In genomic region chr3:46976326-46977190, GRCh38 we compare ENCODE assay signal across 7 cellular contexts.
DNase-seq lines count a peak whose midpoint lies in the region; ATAC-seq, FAIRE-seq and TF ChIP-seq lines count a peak whose summit lies in the region.

Gene CCDC12, minus strand, starts transcription at chr3:46976745. Its CDS starts 13 bp downstream, at chr3:46976732.

- DNase-seq in GM18507 (ENCODE audit: extremely low spot score, insufficient read length, low read depth) (peak; percentile 95), NCI-H2081 (lab: John Stamatoyannopoulos, UW) (peak; percentile 88 to 93), T1000 (lab: John Stamatoyannopoulos, UW) (peak; percentile 97), astrocyte of the spinal cord (ENCODE audit: low read depth, low spot score) (peak; percentile 99), hypothalamus (lab: John Stamatoyannopoulos, UW) (peak; percentile 85 to 99 (median 96)), retinal pigment epithelial cell (ENCODE audit: low read depth) (peak; percentile 97)

- TF ChIP-seq CTCF in astrocyte of the spinal cord (IDR thresholded peaks at IDR 0.05; ENCODE audit: low read depth, low read length) (no peak), retinal pigment epithelial cell (conservative IDR thresholded peaks at IDR 0.05; ENCODE audit: low read depth, low read length) (no peak)

- ATAC-seq in HG02981 (IDR thresholded peaks at IDR 0.05; ENCODE audit: unreplicated experiment): peak; percentile 67

- in situ Hi-C loops in astrocyte of the spinal cord (cut with HindIII; ENCODE audit: low sequenced_read_pairs): no loop called here

- peak within 1 kb of the TSS; percentile 96 for H3K4me3 ChIP-seq in astrocyte of the spinal cord (ENCODE audit: low read depth, low read length)
- H3K4me3 ChIP-seq in retinal pigment epithelial cell (ENCODE audit: low read length): peak within 1 kb of the TSS; percentile 93

- peak; percentile 97 for FAIRE-seq in GM18507 (lab: Jason Lieb, UNC)

Comparison
In these comparisons a context has a peak if more than half of its experiments do, and no peak if none do; other contexts are left out.
1. Peak in every context shown above with its lines: DNase-seq, ATAC-seq and H3K4me3 ChIP-seq.